ENCODE assay signal across 8 cellular contexts in the genomic region with DNA sequence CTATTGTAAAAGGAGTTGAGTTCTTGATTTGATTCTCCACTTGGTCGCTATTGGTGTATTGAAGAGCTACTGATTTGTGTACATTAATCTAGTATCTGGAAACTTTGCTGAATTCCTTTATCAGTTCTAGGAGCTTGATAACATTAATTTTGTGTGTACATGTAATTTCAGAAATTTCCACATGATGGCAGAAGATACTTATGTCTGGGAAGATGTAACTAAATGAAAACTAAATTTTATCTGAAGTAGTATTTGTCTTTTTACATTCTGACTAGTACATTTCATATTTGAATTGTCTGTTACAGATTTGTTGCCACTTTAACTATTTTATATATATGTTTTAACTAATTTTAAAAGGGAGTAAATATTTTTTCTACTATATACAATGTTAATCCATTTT. TPM values are rescaled to one million over a fixed set of nuclear protein-coding genes. Genes with fewer than 3 reads are reported as not detected.
A peak's percentile ranks its signal among the peaks of the same experiment; 100 is the strongest.
DNase-seq lines count a peak whose midpoint lies in the region; ATAC-seq, FAIRE-seq and TF ChIP-seq lines count a peak whose summit lies in the region.

No MANE protein-coding gene starts in this region.

- WGBS in A549 (ENCODE audit: missing lambda C conversion rate) = 3% methylated on average over 1 of the region's 1 CpG
- WGBS in endodermal cell (ENCODE audit: insufficient coverage in 1 of 2, insufficient read length in 1 of 2), 2 experiments = 63 to 83% methylated on average over 1 of the region's 1 CpG

- ATAC-seq in A549 (no peak), GM18502 (IDR thresholded peaks at IDR 0.05; ENCODE audit: poor library complexity, unreplicated experiment) (peak; percentile 56), HG03378 (IDR thresholded peaks at IDR 0.05; ENCODE audit: unreplicated experiment) (no peak)

- FAIRE-seq in A549 (lab: Jason Lieb, UNC) = no peak

- peaks cover 3% of the 10 kb centered on the region for H3K4me1 Mint-ChIP-seq in endodermal cell

- TF ChIP-seq EP300 in A549 (IDR thresholded peaks at IDR 0.05) = no peak

- peak in 1 of 2 experiments; percentile 44 for DNase-seq in A549 (ENCODE audit: low read depth in 1 of 2, low spot score in 1 of 2)
- peak; percentile 35 for DNase-seq in NCI-H69 (lab: John Stamatoyannopoulos, UW)
- no peak for DNase-seq in endodermal cell
- DNase-seq in renal cortical epithelial cell (ENCODE audit: low read depth) = peak; percentile 44
- DNase-seq in OCI-M2 (lab: John Stamatoyannopoulos, UW; ENCODE audit: unreplicated experiment) = no peak
- no peak for DNase-seq in stimulated activated naive CD4-positive, alpha-beta T cell treated with Interleukin-2 at 50 U/mL for 16 hours (lab: John Stamatoyannopoulos, UW)

- peaks cover 41% of the 10 kb centered on the region for H3K36me3 Mint-ChIP-seq in endodermal cell (ENCODE audit: low read depth)

- H3K9ac ChIP-seq in endodermal cell (ENCODE audit: extremely low read depth, low read length, poor library complexity, severe bottlenecking) = no peak overlapping the region

- H3K4me3 Mint-ChIP-seq in endodermal cell = no peak overlapping the region

- H3K27me3 ChIP-seq in endodermal cell (ENCODE audit: control insufficient read depth, insufficient read depth, low read length, poor library complexity, severe bottlenecking) = no peaks in the 10 kb centered on the region

- no peak for TF ChIP-seq POLR2A in A549 (IDR thresholded peaks at IDR 0.05; ENCODE audit: low read length)

- H3K4me3 ChIP-seq in A549 (no peak overlapping the region), endodermal cell (ENCODE audit: low read length) (no peak overlapping the region)

- H3K4me2 ChIP-seq in A549 = no peak overlapping the region

- no peak overlapping the region for H3K27ac ChIP-seq in A549
- no peak overlapping the region for H3K27ac ChIP-seq in endodermal cell (ENCODE audit: low read depth, low read length)

- peak; percentile 64 to 71 for TF ChIP-seq RAD21 in A549 (conservative IDR thresholded peaks at IDR 0.05 in 1 of 2, IDR thresholded peaks at IDR 0.05 in 1 of 2)

- H3K27me3 Mint-ChIP-seq in endodermal cell (ENCODE audit: insufficient read depth) = no peaks in the 10 kb centered on the region

- peaks cover 33% of the 10 kb centered on the region for H3K9me3 Mint-ChIP-seq in endodermal cell

- CTCF ChIA-PET in A549 (lab: Yijun Ruan, JAX) = interaction anchor here (0.6 to 1.5 kb wide), 11 partner anchors 11 to 858 kb away, joined by 3 to 6 read pairs (median 3); no protein-coding TSS in a partner anchor

- TF ChIP-seq CTCF in A549 (IDR thresholded peaks at IDR 0.05) (peak; percentile 56), endodermal cell (conservative IDR thresholded peaks at IDR 0.05) (peak; percentile 56)

- POLR2A ChIA-PET in A549 (lab: Yijun Ruan, JAX) = interaction anchor here (0.6 to 1.0 kb wide), 2 partner anchors 28 to 727 kb away, joined by 3 read pairs; partner anchors contain the start of gene SDHAF3

- H3K9me3 ChIP-seq in A549 = 0 out of 3 replicates have a peak, but pooled peaks cover 6% of the 10 kb centered on the region
- H3K9me3 ChIP-seq in endodermal cell (ENCODE audit: control insufficient read depth, low read length) = peaks cover 28% of the 10 kb centered on the region

- no peak overlapping the region for H3K27ac Mint-ChIP-seq in endodermal cell

- H3K4me1 ChIP-seq in A549 (no peaks in the 10 kb centered on the region), endodermal cell (ENCODE audit: control insufficient read depth, insufficient read depth, low read length) (no peaks in the 10 kb centered on the region)

- peaks cover 12% of the 10 kb centered on the region for H3K36me3 ChIP-seq in endodermal cell (ENCODE audit: control insufficient read depth, insufficient read depth, low read length)

TF ChIP-seq in A549, 52 proteins besides CTCF, POLR2A, EP300 and RAD21:
- TF ChIP-seq, protein P1, sequence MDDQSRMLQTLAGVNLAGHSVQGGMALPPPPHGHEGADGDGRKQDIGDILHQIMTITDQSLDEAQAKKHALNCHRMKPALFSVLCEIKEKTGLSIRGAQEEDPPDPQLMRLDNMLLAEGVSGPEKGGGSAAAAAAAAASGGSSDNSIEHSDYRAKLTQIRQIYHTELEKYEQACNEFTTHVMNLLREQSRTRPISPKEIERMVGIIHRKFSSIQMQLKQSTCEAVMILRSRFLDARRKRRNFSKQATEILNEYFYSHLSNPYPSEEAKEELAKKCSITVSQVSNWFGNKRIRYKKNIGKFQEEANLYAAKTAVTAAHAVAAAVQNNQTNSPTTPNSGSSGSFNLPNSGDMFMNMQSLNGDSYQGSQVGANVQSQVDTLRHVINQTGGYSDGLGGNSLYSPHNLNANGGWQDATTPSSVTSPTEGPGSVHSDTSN (IDR thresholded peaks at IDR 0.05) = no peak
- no peak for TF ChIP-seq JUN (IDR thresholded peaks at IDR 0.05)
- no peak for TF ChIP-seq KDM5A (IDR thresholded peaks at IDR 0.05)
- no peak for TF ChIP-seq HOXA7 (CRISPR knock-in tag; IDR thresholded peaks at IDR 0.05)
- no peak for TF ChIP-seq BCL3 (IDR thresholded peaks at IDR 0.05)
- TF ChIP-seq MAX (IDR thresholded peaks at IDR 0.05) = no peak
- TF ChIP-seq NR3C1 (IDR thresholded peaks at IDR 0.05) = no peak
- no peak for TF ChIP-seq CBX8 (IDR thresholded peaks at IDR 0.05)
- no peak for TF ChIP-seq EHF (CRISPR knock-in tag; IDR thresholded peaks at IDR 0.05)
- TF ChIP-seq, protein P2, sequence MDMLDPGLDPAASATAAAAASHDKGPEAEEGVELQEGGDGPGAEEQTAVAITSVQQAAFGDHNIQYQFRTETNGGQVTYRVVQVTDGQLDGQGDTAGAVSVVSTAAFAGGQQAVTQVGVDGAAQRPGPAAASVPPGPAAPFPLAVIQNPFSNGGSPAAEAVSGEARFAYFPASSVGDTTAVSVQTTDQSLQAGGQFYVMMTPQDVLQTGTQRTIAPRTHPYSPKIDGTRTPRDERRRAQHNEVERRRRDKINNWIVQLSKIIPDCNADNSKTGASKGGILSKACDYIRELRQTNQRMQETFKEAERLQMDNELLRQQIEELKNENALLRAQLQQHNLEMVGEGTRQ (IDR thresholded peaks at IDR 0.05) = no peak
- no peak for TF ChIP-seq RFX5 (IDR thresholded peaks at IDR 0.05)
- no peak for TF ChIP-seq MAFK (IDR thresholded peaks at IDR 0.05; ENCODE audit: partially characterized antibody)
- TF ChIP-seq MAZ (IDR thresholded peaks at IDR 0.05; ENCODE audit: borderline replicate concordance, low read depth, low read length) = no peak
- TF ChIP-seq, protein P3, sequence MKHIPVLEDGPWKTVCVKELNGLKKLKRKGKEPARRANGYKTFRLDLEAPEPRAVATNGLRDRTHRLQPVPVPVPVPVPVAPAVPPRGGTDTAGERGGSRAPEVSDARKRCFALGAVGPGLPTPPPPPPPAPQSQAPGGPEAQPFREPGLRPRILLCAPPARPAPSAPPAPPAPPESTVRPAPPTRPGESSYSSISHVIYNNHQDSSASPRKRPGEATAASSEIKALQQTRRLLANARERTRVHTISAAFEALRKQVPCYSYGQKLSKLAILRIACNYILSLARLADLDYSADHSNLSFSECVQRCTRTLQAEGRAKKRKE (CRISPR knock-in tag; IDR thresholded peaks at IDR 0.05; ENCODE audit: low read depth) = no peak
- TF ChIP-seq, protein P4, sequence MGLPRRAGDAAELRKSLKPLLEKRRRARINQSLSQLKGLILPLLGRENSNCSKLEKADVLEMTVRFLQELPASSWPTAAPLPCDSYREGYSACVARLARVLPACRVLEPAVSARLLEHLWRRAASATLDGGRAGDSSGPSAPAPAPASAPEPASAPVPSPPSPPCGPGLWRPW (IDR thresholded peaks at IDR 0.05) = no peak
- TF ChIP-seq PHF8 (IDR thresholded peaks at IDR 0.05; ENCODE audit: borderline replicate concordance, low read depth) = no peak
- TF ChIP-seq HOXB5 (CRISPR knock-in tag; IDR thresholded peaks at IDR 0.05) = no peak
- no peak for TF ChIP-seq ZNF302 (CRISPR knock-in tag; IDR thresholded peaks at IDR 0.05)
- no peak for TF ChIP-seq RNF2 (IDR thresholded peaks at IDR 0.05; ENCODE audit: borderline replicate concordance, low read depth)

RNA-seq across cellular contexts. Expression of gene SDHAF3, which starts 27.6 kb away (rescaled TPM):
- polyA plus RNA-seq in A549 (2011; rRNA removed) = 37.5 and 52.3 TPM in 2 replicates
- 15.6 and 20.4 TPM in 2 replicates for polyA plus RNA-seq in A549 (2012; cell fraction: cytosol; rRNA removed)
- 3.8 and 7.3 TPM in 2 replicates for polyA plus RNA-seq in A549 (2012; cell fraction: nucleus; rRNA removed)
- 53.3 to 56.0 TPM (median 53.8 TPM) in 3 replicates for polyA plus RNA-seq in A549 (2017; fragmentation: RNase III; extraction: RNeasy Plus Mini Kit Qiagen cat#74134 plus additional on column Dnase treatment)
- 12.5 and 19.8 TPM in 2 replicates for polyA minus RNA-seq in A549 (2011; rRNA and poly(A)+ RNA removed)
- 10 to 100 TPM; 20.2 to 22.4 TPM for total RNA-seq in endodermal cell
- 30.5 TPM for polyA plus RNA-seq in endodermal cell (2013, experiment 1 of 2)
- 34.6 TPM for polyA plus RNA-seq in endodermal cell (2013, experiment 2 of 2)
- total RNA-seq in renal cortical epithelial cell = 6.4 and 11.6 TPM in 2 replicates

Comparison
In these comparisons a context has a peak if more than half of its experiments do, and no peak if none do; other contexts are left out.
1. DNase-seq: peak in NCI-H69 (single experiment) and renal cortical epithelial cell (single experiment); none in endodermal cell (single experiment), OCI-M2 (single experiment) and stimulated activated naive CD4-positive, alpha-beta T cell treated with Interleukin-2 at 50 U/mL for 16 hours (single experiment).